In the genomic region with DNA sequence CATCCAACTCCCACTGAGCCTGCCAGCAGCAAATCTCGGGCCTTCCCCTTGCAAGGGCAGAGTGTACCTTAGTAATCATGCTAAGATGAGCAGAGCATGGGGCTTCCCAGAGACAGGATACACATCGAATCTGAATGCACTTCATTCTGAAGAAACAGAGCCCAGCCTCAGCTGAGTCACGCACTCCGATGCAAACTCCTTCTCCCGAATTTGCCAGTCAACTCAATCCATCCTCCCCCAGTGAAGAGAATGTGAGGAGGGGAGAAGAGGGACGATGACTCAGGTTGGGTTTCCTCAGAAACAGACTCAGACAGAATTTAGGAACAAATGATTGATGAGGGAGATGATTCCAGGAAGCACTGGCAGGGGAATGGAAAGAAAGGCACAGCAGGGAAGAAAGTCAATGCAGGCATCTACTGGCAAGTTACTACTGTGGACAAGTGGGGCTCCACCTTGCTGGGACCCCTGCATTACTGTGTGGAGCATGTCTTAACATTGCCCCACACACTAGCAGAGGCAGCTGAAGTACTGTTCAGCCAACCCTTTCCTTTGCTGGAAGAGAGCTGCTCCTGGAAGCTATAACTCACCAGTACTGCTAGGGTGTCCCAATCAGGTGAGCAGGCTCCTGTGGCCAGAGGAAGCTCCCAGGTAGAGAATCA, we compare ENCODE assay signal across 8 cellular contexts.
DNase-seq lines count a peak whose midpoint lies in the region; ATAC-seq, FAIRE-seq and TF ChIP-seq lines count a peak whose summit lies in the region.

No MANE protein-coding gene starts in this region.

- no peak overlapping the region for H3K27ac ChIP-seq in K562 (ENCODE audit: extremely low read depth, low read depth, low read length)

- H3K4me2 ChIP-seq in K562 (ENCODE audit: insufficient read depth, low read length): no peak overlapping the region

- no peaks in the 10 kb centered on the region for H3K9me1 ChIP-seq in K562 (ENCODE audit: control insufficient read depth, insufficient read depth, low read length)

- intact Hi-C loops in K562 (cut with micrococcal nuclease) (no loop called here), Right ventricle myocardium superior (cut with DNase I) (no loop called here)

- FAIRE-seq in K562 (lab: Jason Lieb, UNC): no peak

- BruUV-seq in K562 (replicated peaks; lab: Mats Ljungman, UMichigan): no TSS peak

- POLR2A ChIA-PET in K562 (lab: Yijun Ruan, JAX): interaction anchor here (1.0 kb wide), 1 partner anchor 363 kb away, joined by 3 read pairs; no protein-coding TSS in a partner anchor

- no peak overlapping the region for H3K4me3 ChIP-seq in K562

- H3K36me3 ChIP-seq in K562 (ENCODE audit: control insufficient read depth, insufficient read depth, low read length): no peaks in the 10 kb centered on the region

- H3K79me2 ChIP-seq in K562 (ENCODE audit: control insufficient read depth, insufficient read depth, low read length): peaks cover 9% of the 10 kb centered on the region

- H3K27me3 ChIP-seq in K562 (ENCODE audit: control insufficient read depth in 2 of 2, insufficient read depth in 2 of 2, low read length in 2 of 2): no peaks in the 10 kb centered on the region

- no peak for TF ChIP-seq EP300 in K562 (IDR thresholded peaks at IDR 0.05; ENCODE audit: low read length)

- no peak overlapping the region; the same call in 1 of the 2 replicates for H2AFZ ChIP-seq in K562 (ENCODE audit: low read depth, low read length)

- no peaks in the 10 kb centered on the region; the same call in 1 of the 2 replicates for H3K9me3 ChIP-seq in K562 (replicated peaks; ENCODE audit: control insufficient read depth, insufficient read depth, low read depth, low read length)

- TF ChIP-seq CTCF in K562 (IDR thresholded peaks at IDR 0.05 in 2 of 3, conservative IDR thresholded peaks at IDR 0.05 in 1 of 3; ENCODE audit: insufficient read depth in 2 of 3, low read depth in 1 of 3, low read length in 3 of 3) (no peak), omental fat pad (IDR thresholded peaks at IDR 0.05) (no peak)

- TF ChIP-seq POLR2A in K562 (conservative IDR thresholded peaks at IDR 0.05): no peak

- H3K4me1 ChIP-seq in K562 (replicated peaks in 1 of 2; ENCODE audit: control insufficient read depth in 2 of 2, insufficient read depth in 2 of 2, low read length in 2 of 2): peaks cover 0 to 5% of the 10 kb centered on the region in 2 experiments; a peak in 1 of 5 replicates

- H4K20me1 ChIP-seq in K562 (replicated peaks; ENCODE audit: control insufficient read depth, insufficient read depth, low read length): no peaks in the 10 kb centered on the region

- no peak overlapping the region for H3K9ac ChIP-seq in K562 (ENCODE audit: insufficient read depth in 1 of 2, low read depth in 2 of 2, low read length in 2 of 2)

- TF ChIP-seq RAD21 in K562 (CRISPR knock-in tag; conservative IDR thresholded peaks at IDR 0.05 in 1 of 2, IDR thresholded peaks at IDR 0.05 in 1 of 2): no peak

- in situ Hi-C loops in K562 (cut with MboI): no loop called here

- DNase-seq in GM04503 (ENCODE audit: low read depth) (peak; percentile 37), K562 (ENCODE audit: extremely low read depth in 1 of 4, low spot score in 3 of 4) (no peak), omental fat pad (ENCODE audit: low spot score) (no peak), SHP77 (lab: John Stamatoyannopoulos, UW) (no peak), NCI-H1930 (lab: John Stamatoyannopoulos, UW) (no peak), Right ventricle myocardium superior (no peak)

- ATAC-seq in HG03095 (IDR thresholded peaks at IDR 0.05; ENCODE audit: unreplicated experiment) (peak; percentile 67), K562 (no peak; the same call in 1 of the 3 replicates), omental fat pad (ENCODE audit: low FRiP score) (peak; percentile 92), GM21825 (IDR thresholded peaks at IDR 0.05; ENCODE audit: unreplicated experiment) (no peak), Right ventricle myocardium superior (ENCODE audit: poor library complexity) (no peak)

- CTCF ChIA-PET in K562 (lab: Yijun Ruan, JAX; ENCODE audit: low intra/inter-chr PET ratio): no interaction called here

- WGBS in K562 (ENCODE audit: insufficient coverage, low coverage, missing lambda C conversion rate): 36% methylated on average over 6 of the region's 6 CpGs

TF ChIP-seq in K562, 482 proteins besides CTCF, POLR2A, EP300 and RAD21:
- no peak for TF ChIP-seq HDAC3 (IDR thresholded peaks at IDR 0.05; ENCODE audit: borderline replicate concordance, partially characterized antibody)
- peak; percentile 22; the same call in 1 of the 2 replicates for TF ChIP-seq ARID1B (IDR thresholded peaks at IDR 0.05)
- TF ChIP-seq MEIS2 (IDR thresholded peaks at IDR 0.05; ENCODE audit: partially characterized antibody): peak; percentile 82
- TF ChIP-seq, protein P1, sequence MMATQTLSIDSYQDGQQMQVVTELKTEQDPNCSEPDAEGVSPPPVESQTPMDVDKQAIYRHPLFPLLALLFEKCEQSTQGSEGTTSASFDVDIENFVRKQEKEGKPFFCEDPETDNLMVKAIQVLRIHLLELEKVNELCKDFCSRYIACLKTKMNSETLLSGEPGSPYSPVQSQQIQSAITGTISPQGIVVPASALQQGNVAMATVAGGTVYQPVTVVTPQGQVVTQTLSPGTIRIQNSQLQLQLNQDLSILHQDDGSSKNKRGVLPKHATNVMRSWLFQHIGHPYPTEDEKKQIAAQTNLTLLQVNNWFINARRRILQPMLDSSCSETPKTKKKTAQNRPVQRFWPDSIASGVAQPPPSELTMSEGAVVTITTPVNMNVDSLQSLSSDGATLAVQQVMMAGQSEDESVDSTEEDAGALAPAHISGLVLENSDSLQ (IDR thresholded peaks at IDR 0.05): peak; percentile 88
- TF ChIP-seq RNF2 (IDR thresholded peaks at IDR 0.05): no peak
- no peak for TF ChIP-seq KHSRP (IDR thresholded peaks at IDR 0.05)
- TF ChIP-seq HOXB6 (CRISPR knock-in tag; IDR thresholded peaks at IDR 0.05; ENCODE audit: borderline replicate concordance): no peak
- TF ChIP-seq PHF8 (IDR thresholded peaks at IDR 0.05; ENCODE audit: borderline replicate concordance, low read length): no peak
- TF ChIP-seq CTBP1 (IDR thresholded peaks at IDR 0.05; ENCODE audit: borderline replicate concordance): 0 out of 2 replicates have a peak, but pooled peaks have one; percentile 28
- TF ChIP-seq ZNF175 (CRISPR knock-in tag; IDR thresholded peaks at IDR 0.05; ENCODE audit: low read depth): no peak
- TF ChIP-seq FOSL1 (tag; conservative IDR thresholded peaks at IDR 0.05): peak; percentile 37; the same call in 1 of the 2 replicates
- no peak for TF ChIP-seq TCF7 (IDR thresholded peaks at IDR 0.05; ENCODE audit: borderline replicate concordance)
- TF ChIP-seq PHF21A (IDR thresholded peaks at IDR 0.05; ENCODE audit: borderline replicate concordance, low read depth): no peak
- TF ChIP-seq, protein P2, sequence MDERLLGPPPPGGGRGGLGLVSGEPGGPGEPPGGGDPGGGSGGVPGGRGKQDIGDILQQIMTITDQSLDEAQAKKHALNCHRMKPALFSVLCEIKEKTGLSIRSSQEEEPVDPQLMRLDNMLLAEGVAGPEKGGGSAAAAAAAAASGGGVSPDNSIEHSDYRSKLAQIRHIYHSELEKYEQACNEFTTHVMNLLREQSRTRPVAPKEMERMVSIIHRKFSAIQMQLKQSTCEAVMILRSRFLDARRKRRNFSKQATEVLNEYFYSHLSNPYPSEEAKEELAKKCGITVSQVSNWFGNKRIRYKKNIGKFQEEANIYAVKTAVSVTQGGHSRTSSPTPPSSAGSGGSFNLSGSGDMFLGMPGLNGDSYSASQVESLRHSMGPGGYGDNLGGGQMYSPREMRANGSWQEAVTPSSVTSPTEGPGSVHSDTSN (CRISPR knock-in tag; IDR thresholded peaks at IDR 0.05; ENCODE audit: low read depth): no peak
- TF ChIP-seq, protein P2 (tag; conservative IDR thresholded peaks at IDR 0.05; ENCODE audit: low read depth): peak; percentile 37; the same call in 1 of the 2 replicates
- no peak for TF ChIP-seq NFXL1 (CRISPR knock-in tag; IDR thresholded peaks at IDR 0.05)
- TF ChIP-seq RUNX1 (IDR thresholded peaks at IDR 0.05; ENCODE audit: low read depth): no peak
- TF ChIP-seq, protein P3, sequence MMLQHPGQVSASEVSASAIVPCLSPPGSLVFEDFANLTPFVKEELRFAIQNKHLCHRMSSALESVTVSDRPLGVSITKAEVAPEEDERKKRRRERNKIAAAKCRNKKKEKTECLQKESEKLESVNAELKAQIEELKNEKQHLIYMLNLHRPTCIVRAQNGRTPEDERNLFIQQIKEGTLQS (IDR thresholded peaks at IDR 0.05): peak; percentile 35; the same call in 1 of the 2 replicates
- TF ChIP-seq, protein P3 (CRISPR knock-in tag; conservative IDR thresholded peaks at IDR 0.05): no peak
- TF ChIP-seq NFE2 (IDR thresholded peaks at IDR 0.05; ENCODE audit: low read depth): peak; percentile 7; the same call in 1 of the 2 replicates

Comparison
In these comparisons a context has a peak if more than half of its experiments do, and no peak if none do; other contexts are left out.
1. ATAC-seq: peak in HG03095 (single experiment) and omental fat pad (single experiment); none in K562 (single experiment), GM21825 (single experiment) and Right ventricle myocardium superior (single experiment).